ENCODE assay signal across 16 cellular contexts in the genomic region with DNA sequence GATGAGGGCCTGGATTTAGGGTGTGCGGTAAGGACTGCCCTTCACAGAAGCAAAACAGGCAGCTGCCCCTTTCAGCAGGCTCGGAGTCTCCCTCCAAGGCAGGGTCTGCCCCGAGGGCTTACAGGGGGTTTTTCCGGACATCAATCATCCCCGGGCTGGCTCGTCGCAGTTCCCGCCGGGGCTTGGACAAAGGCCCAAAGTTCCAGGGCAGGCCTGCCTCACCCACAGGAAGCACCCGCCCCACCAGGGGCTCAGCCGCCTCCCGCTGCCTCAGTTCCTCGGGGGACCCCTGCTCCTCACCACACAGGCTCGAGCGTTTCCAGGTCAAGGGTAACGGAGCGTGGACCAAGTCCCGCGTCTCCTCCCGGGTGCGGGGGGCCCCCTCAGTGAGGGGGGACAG. TPM values are rescaled to one million over a fixed set of nuclear protein-coding genes. Genes with fewer than 3 reads are reported as not detected.
"Had no signal": no experiment of that assay in that cellular context is flagged by ENCODE, and none has a peak within 500 bp of the region (broad histone marks: within the 10 kb centered on the region; RNA-seq: fewer than 3 reads in every experiment).

No MANE protein-coding gene starts in this region.

- H3K9me3 ChIP-seq: colonic mucosa, gastroesophageal sphincter, sigmoid colon, testis, upper lobe of right lung had no signal

- DNase-seq: activated CD4-positive, alpha-beta memory T cell treated with anti-CD3 and anti-CD28 coated beads for 36 hours; activated CD4-positive, CD25-positive, alpha-beta regulatory T cell treated with anti-CD3 and anti-CD28 coated beads, Interleukin-2, amount 50 U/mL, for 72 hours; activated naive CD4-positive, alpha-beta T cell treated with Interleukin-2 at 50 U/mL for 16 hours; activated naive CD8-positive, alpha-beta T cell treated with anti-CD3 and anti-CD28 coated beads, Interleukin-2, amount 50 U/mL, for 24 hours; colonic mucosa; effector CD4-positive, alpha-beta T cell; kidney glomerular epithelial cell; sigmoid colon; stimulated activated CD4-positive, alpha-beta T cell treated with anti-CD3 and anti-CD28 coated beads, Interleukin-2, amount 100 ng/mL, for 48 hours; stimulated activated CD8-positive, alpha-beta memory T cell treated with anti-CD3 and anti-CD28 coated beads, Interleukin-4, amount 100 ng/mL, for 48 hours; stimulated activated naive CD8-positive, alpha-beta T cell treated with anti-CD3 and anti-CD28 coated beads, Interleukin-15, amount 100 ng/mL, for 72 hours; testis; upper lobe of right lung had no signal

- H3K4me3 ChIP-seq: cardiac muscle cell, colonic mucosa, gastroesophageal sphincter, sigmoid colon, testis, upper lobe of right lung had no signal

- ATAC-seq: activated naive CD8-positive, alpha-beta T cell treated with anti-CD3 and anti-CD28 coated beads, Interleukin-2, amount 50 U/mL, for 24 hours; gastroesophageal sphincter had no signal

- H3K27ac ChIP-seq: cardiac muscle cell, colonic mucosa, gastroesophageal sphincter, sigmoid colon, testis, upper lobe of right lung had no signal

- H3K36me3 ChIP-seq: colonic mucosa, upper lobe of right lung had no signal

- H3K27me3 ChIP-seq: cardiac muscle cell, colonic mucosa, gastroesophageal sphincter, sigmoid colon, testis, upper lobe of right lung had no signal

- H3K4me1 ChIP-seq: colonic mucosa, sigmoid colon, testis, upper lobe of right lung had no signal

RNA-seq across cellular contexts. Expression of gene TICRR, which starts 53.0 kb away (rescaled TPM):
- total RNA-seq: mesenteric fat pad had no signal
